6 cellular contexts compared by ENCODE assay signal in the genomic region with DNA sequence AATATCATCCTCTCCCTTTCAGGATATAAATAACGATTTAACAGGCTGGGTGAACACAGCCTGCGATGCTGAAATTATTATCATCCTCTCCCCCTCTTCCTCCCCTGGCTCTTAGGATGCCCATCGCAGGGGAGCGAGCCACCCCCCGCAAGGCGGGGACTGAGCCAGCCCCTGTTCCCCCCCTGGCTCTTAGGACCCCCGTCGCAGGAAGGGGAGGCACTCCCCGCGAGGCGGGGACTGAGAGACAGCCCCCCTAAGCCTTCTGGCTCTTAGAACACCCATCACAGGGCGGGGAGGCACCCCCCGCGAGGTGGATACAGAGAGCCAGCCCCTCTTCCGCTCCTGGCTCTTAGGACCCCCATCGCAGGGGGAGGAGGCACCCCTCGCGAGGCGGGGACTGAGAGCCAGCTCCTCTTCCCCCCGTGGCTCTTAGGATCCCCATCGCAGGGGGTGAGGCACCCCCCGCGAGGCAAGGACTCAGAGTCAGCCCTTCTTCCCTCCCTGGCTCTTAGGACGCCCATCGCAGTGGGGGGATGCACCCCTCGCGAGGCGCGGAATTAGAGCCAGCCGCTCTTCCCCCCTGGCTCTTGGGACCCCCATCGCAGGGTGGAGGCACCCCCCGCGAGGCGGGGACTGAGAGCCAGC. TPM values are rescaled to one million over a fixed set of nuclear protein-coding genes. Genes with fewer than 3 reads are reported as not detected.
"Had no signal": no experiment of that assay in that cellular context is flagged by ENCODE, and none has a peak within 500 bp of the region (broad histone marks: within the 10 kb centered on the region; RNA-seq: fewer than 3 reads in every experiment).

No MANE protein-coding gene starts in this region.

RNA-seq across cellular contexts. Expression of a gene that starts 21.9 kb away (rescaled TPM):
- total RNA-seq: HT1080, K562, M059J, SK-MEL-5 had no signal
- polyA plus RNA-seq: IgD-negative memory B cell, K562, SK-N-SH had no signal
